In genomic region chr3:63351159-63352007, GRCh38 we compare ENCODE assay signal across 9 cellular contexts.
A peak's percentile ranks its signal among the peaks of the same experiment; 100 is the strongest.
DNase-seq lines count a peak whose midpoint lies in the region; ATAC-seq, FAIRE-seq and TF ChIP-seq lines count a peak whose summit lies in the region.
"Had no signal": no experiment of that assay in that cellular context is flagged by ENCODE, and none has a peak within 500 bp of the region (broad histone marks: within the 10 kb centered on the region; RNA-seq: fewer than 3 reads in every experiment).

No MANE protein-coding gene starts in this region.

- H3K27me3 Mint-ChIP-seq in activated naive CD4-positive, alpha-beta T cell treated with anti-CD3 and anti-CD28 coated beads for 36 hours (ENCODE audit: low read depth): peaks cover 33% of the 10 kb centered on the region
- peaks cover 24 to 31% of the 10 kb centered on the region in 2 donors for H3K27me3 Mint-ChIP-seq in T-cell

- no peak overlapping the region for H3K4me3 Mint-ChIP-seq in activated naive CD4-positive, alpha-beta T cell treated with anti-CD3 and anti-CD28 coated beads for 36 hours
- H3K4me3 Mint-ChIP-seq in T-cell: no peak overlapping the region
- H3K4me3 Mint-ChIP-seq: IgD-negative memory B cell had no signal

- POLR2A ChIA-PET in HepG2 (lab: Yijun Ruan, JAX): no interaction called here
- POLR2A ChIA-PET in T-cell (lab: Charles Lee): no interaction called here

- H3K79me2 ChIP-seq in HepG2 (ENCODE audit: insufficient read depth, low read length): no peaks in the 10 kb centered on the region

- H3K4me2 ChIP-seq in HepG2 (ENCODE audit: low read depth, low read length): no peak overlapping the region

- peak; percentile 90 for FAIRE-seq in HepG2 (lab: Jason Lieb, UNC)

- H3K4me1 ChIP-seq in HepG2 (ENCODE audit: insufficient read depth, low read length): no peaks in the 10 kb centered on the region

- intact Hi-C loops in HepG2 (cut with micrococcal nuclease; ENCODE audit: unreplicated experiment): loop anchor here (10.0 kb wide), 1 partner anchor 313 kb away; no protein-coding TSS in a partner anchor
- intact Hi-C loops in activated naive CD4-positive, alpha-beta T cell treated with anti-CD3 and anti-CD28 coated beads for 36 hours (cut with micrococcal nuclease): loop anchor here (1.0 kb wide), 2 partner anchors 467 to 642 kb away; no protein-coding TSS in a partner anchor

- TF ChIP-seq CTCF in HepG2 (CRISPR knock-in tag; IDR thresholded peaks at IDR 0.05): peak; percentile 79

- CTCF ChIA-PET in HepG2 (lab: Yijun Ruan, JAX; ENCODE audit: low intra/inter-chr PET ratio, low total read pairs): interaction anchor here (1.7 kb wide), 1 partner anchor 467 kb away, joined by 19 read pairs; the partner anchor contains the start of gene C3orf49
- CTCF ChIA-PET in activated naive CD4-positive, alpha-beta T cell treated with anti-CD3 and anti-CD28 coated beads for 36 hours (lab: Charles Lee): interaction anchor here (0.6 to 4.8 kb wide), 8 partner anchors 8 to 467 kb away, joined by 3 to 82 read pairs (median 4); partner anchors contain the start of gene C3orf49
- CTCF ChIA-PET in T-cell (lab: Charles Lee): interaction anchor here in 1 of 2 donors (1.2 kb wide), 1 partner anchor 7 kb away, joined by 3 read pairs; no protein-coding TSS in a partner anchor

- no peaks in the 10 kb centered on the region for H3K9me3 ChIP-seq in HepG2 (ENCODE audit: low read length)

- no peaks in the 10 kb centered on the region for H3K36me3 ChIP-seq in HepG2 (replicated peaks in 1 of 2; ENCODE audit: control insufficient read depth in 1 of 2, insufficient read depth in 2 of 2, low read length in 2 of 2)

- DNase-seq in Ammon's horn (ENCODE audit: low spot score) (peak; percentile 81), NCI-H526 (lab: John Stamatoyannopoulos, UW) (peak; percentile 22 to 62), cerebellar cortex (ENCODE audit: low spot score) (peak; percentile 87), HepG2 (ENCODE audit: low spot score) (peak; percentile 51), T-cell (no peak)
- no peak for DNase-seq in activated naive CD4-positive, alpha-beta T cell treated with anti-CD3 and anti-CD28 coated beads for 36 hours

- TF ChIP-seq EP300 in HepG2 (IDR thresholded peaks at IDR 0.05; ENCODE audit: low read depth in 2 of 2, low read length in 2 of 2) (no peak), HepG2 (CRISPR knock-in tag; IDR thresholded peaks at IDR 0.05; ENCODE audit: borderline replicate concordance) (no peak)

- no peak for TF ChIP-seq POLR2A in HepG2 (IDR thresholded peaks at IDR 0.05; ENCODE audit: insufficient read depth in 1 of 2, low read depth in 2 of 2, low read length in 2 of 2)

- no TSS peak for BruUV-seq in HepG2 (replicated peaks; lab: Mats Ljungman, UMichigan)

- no peaks in the 10 kb centered on the region for H3K4me1 Mint-ChIP-seq in activated naive CD4-positive, alpha-beta T cell treated with anti-CD3 and anti-CD28 coated beads for 36 hours (ENCODE audit: low read depth)
- no peaks in the 10 kb centered on the region for H3K4me1 Mint-ChIP-seq in T-cell

- no peak overlapping the region for H3K9ac ChIP-seq in HepG2 (ENCODE audit: insufficient read depth, low read depth, low read length)

- H4K20me1 ChIP-seq in HepG2 (ENCODE audit: insufficient read depth, low read length): no peaks in the 10 kb centered on the region

- H3K4me3 ChIP-seq in HepG2 (replicated peaks in 1 of 3; ENCODE audit: insufficient read depth in 1 of 3, low read depth in 2 of 3, low read length in 3 of 3): no peak overlapping the region

- peak; percentile 67 for ATAC-seq in GM18502 (IDR thresholded peaks at IDR 0.05; ENCODE audit: poor library complexity, unreplicated experiment)
- ATAC-seq in HG03064 (IDR thresholded peaks at IDR 0.05; ENCODE audit: low read depth, unreplicated experiment): peak; percentile 61
- ATAC-seq in HepG2: peak; percentile 84
- no peak for ATAC-seq in T-cell (replicated peaks in 1 of 4)

- H3K36me3 Mint-ChIP-seq in activated naive CD4-positive, alpha-beta T cell treated with anti-CD3 and anti-CD28 coated beads for 36 hours (ENCODE audit: low read depth): no peaks in the 10 kb centered on the region
- no peaks in the 10 kb centered on the region for H3K36me3 Mint-ChIP-seq in T-cell
- H3K36me3 Mint-ChIP-seq: IgD-negative memory B cell had no signal

- no peak overlapping the region for H3K27ac Mint-ChIP-seq in activated naive CD4-positive, alpha-beta T cell treated with anti-CD3 and anti-CD28 coated beads for 36 hours
- H3K27ac Mint-ChIP-seq in T-cell: no peak overlapping the region

- no peak overlapping the region for H3K27ac ChIP-seq in HepG2 (ENCODE audit: extremely low read length, insufficient read depth, low read length)

- no peak overlapping the region for H2AFZ ChIP-seq in HepG2 (ENCODE audit: low read length)

- WGBS in HepG2 (ENCODE audit: low lambda C conversion rate): 11% methylated on average over 9 of the region's 9 CpGs

- H3K9me3 Mint-ChIP-seq in activated naive CD4-positive, alpha-beta T cell treated with anti-CD3 and anti-CD28 coated beads for 36 hours: no peaks in the 10 kb centered on the region
- no peaks in the 10 kb centered on the region for H3K9me3 Mint-ChIP-seq in T-cell
- H3K9me3 Mint-ChIP-seq: IgD-negative memory B cell had no signal

- peaks cover 1 to 3% of the 10 kb centered on the region in 2 experiments; a peak in 1 of 5 replicates for H3K27me3 ChIP-seq in HepG2 (ENCODE audit: control insufficient read depth in 1 of 2, insufficient read depth in 2 of 2, low read length in 2 of 2)

- TF ChIP-seq RAD21 in HepG2 (CRISPR knock-in tag; IDR thresholded peaks at IDR 0.05): no peak

- in situ Hi-C loops in HepG2 (cut with HindIII; ENCODE audit: extremely low pct_ligation_motif_present, low pct_unique_long_range_greater_than_20kb): loop anchor here (5.0 kb wide), 1 partner anchor 466 kb away; the partner anchor contains the start of gene C3orf49

TF ChIP-seq in HepG2, 621 proteins besides CTCF, POLR2A, EP300 and RAD21:
- TF ChIP-seq ZBTB7A (CRISPR knock-in tag; IDR thresholded peaks at IDR 0.05) (no peak), ZNF512B (CRISPR knock-in tag; IDR thresholded peaks at IDR 0.05; ENCODE audit: borderline replicate concordance) (no peak), SATB2 (CRISPR knock-in tag; IDR thresholded peaks at IDR 0.05) (no peak), STAG1 (CRISPR knock-in tag; IDR thresholded peaks at IDR 0.05) (peak; percentile 82), TEAD3 (CRISPR knock-in tag; optimal IDR thresholded peaks at IDR 0.05; ENCODE audit: borderline replicate concordance) (no peak), SMC3 (IDR thresholded peaks at IDR 0.05; ENCODE audit: low read length) (peak; percentile 61), ZNF83 (CRISPR knock-in tag; IDR thresholded peaks at IDR 0.05; ENCODE audit: borderline replicate concordance) (no peak), ZNF33B (CRISPR knock-in tag; IDR thresholded peaks at IDR 0.05) (no peak)

Comparison
In these comparisons a context has a peak if more than half of its experiments do, and no peak if none do; other contexts are left out.
1. DNase-seq: peak in Ammon's horn (single experiment), NCI-H526 (2 of 2), cerebellar cortex (single experiment) and HepG2 (single experiment); none in activated naive CD4-positive, alpha-beta T cell treated with anti-CD3 and anti-CD28 coated beads for 36 hours (single experiment) and T-cell (0 of 34).
2. ATAC-seq: peak in GM18502 (single experiment), HG03064 (single experiment) and HepG2 (single experiment); none in T-cell (0 of 4).